ENCODE assay signal across 21 cellular contexts in the genomic region with DNA sequence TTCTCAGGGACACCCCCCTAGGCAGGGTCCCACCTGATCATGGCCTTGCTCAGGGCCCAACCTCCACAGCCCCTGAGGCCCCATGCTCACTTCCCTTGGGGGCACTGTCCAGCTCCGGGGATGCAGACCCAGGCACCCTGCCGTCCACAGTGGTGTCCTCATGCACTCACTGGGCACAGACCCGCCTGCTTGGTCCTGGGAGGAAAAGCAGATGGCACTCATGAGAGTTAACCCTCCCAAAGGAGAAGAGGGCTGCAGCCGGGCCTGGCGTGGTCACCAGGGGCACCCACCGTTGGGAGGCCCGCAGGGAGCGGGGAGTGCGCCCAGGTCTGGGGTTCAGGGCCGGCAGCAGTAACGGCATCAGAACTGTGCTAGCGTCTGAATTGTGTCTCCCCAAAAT.
DNase-seq lines count a peak whose midpoint lies in the region; TF ChIP-seq lines count a peak whose summit lies in the region.
"Had no signal": no experiment of that assay in that cellular context is flagged by ENCODE, and none has a peak within 500 bp of the region (broad histone marks: within the 10 kb centered on the region; RNA-seq: fewer than 3 reads in every experiment).

No MANE protein-coding gene starts in this region.

- peaks cover 52% of the 10 kb centered on the region for H3K27me3 ChIP-seq in BLaER1
- peaks cover 24 to 61% (median 50%) of the 10 kb centered on the region in 11 experiments for H3K27me3 ChIP-seq in BLaER1 treated with 17β-estradiol and CSF1 and Interleukin-3, amounts not matched to agents 10 nM and 100 nM
- no peaks in the 10 kb centered on the region for H3K27me3 ChIP-seq in neuronal stem cell (ENCODE audit: control insufficient read depth in 3 of 3, insufficient read depth in 3 of 3, low read depth in 1 of 3, low read length in 3 of 3)
- peaks cover 0 to 39% of the 10 kb centered on the region in 2 donors for H3K27me3 ChIP-seq in breast epithelium
- H3K27me3 ChIP-seq: BE2C had no signal

- H3K9me3 ChIP-seq in BLaER1, result no peaks in the 10 kb centered on the region
- no peaks in the 10 kb centered on the region for H3K9me3 ChIP-seq in BLaER1 treated with 17β-estradiol and CSF1 and Interleukin-3, amounts not matched to agents 10 nM and 100 nM (replicated peaks in 1 of 11)
- no peaks in the 10 kb centered on the region for H3K9me3 ChIP-seq in neuronal stem cell (replicated peaks in 1 of 2; ENCODE audit: control insufficient read depth in 2 of 2, insufficient read depth in 1 of 2, low read depth in 1 of 2, low read length in 2 of 2)
- H3K9me3 ChIP-seq in breast epithelium, result no peaks in the 10 kb centered on the region

- H3K23ac ChIP-seq in neuronal stem cell (ENCODE audit: low read depth, low read length, poor library complexity), result no peak overlapping the region

- no peak overlapping the region for H2AK5ac ChIP-seq in neuronal stem cell (ENCODE audit: low read depth, low read length)

- DNase-seq in neuronal stem cell (ENCODE audit: low spot score), result no peak
- DNase-seq in NCI-H1105 (lab: John Stamatoyannopoulos, UW), result no peak
- DNase-seq in breast epithelium (ENCODE audit: low spot score in 2 of 2), result no peak
- DNase-seq in activated CD4-positive, alpha-beta T cell treated with anti-CD3 and anti-CD28 coated beads, Interleukin-2, amount 50 U/mL, for 4 hours, result no peak
- DNase-seq: 8988T; ACHN; BE2C; C1 segment of cervical spinal cord; CD4-positive, alpha-beta memory T cell; CD4-positive, CD25-positive, alpha-beta regulatory T cell; CD8-positive, alpha-beta memory T cell; DMS 273 treated with DMSO at 0.1 percent for 48 hours; DMS153; DMS53; DMS79; DND-41; EL; GDM1 had no signal

- no peak for TF ChIP-seq CTCF in breast epithelium (IDR thresholded peaks at IDR 0.05)

- H3K79me1 ChIP-seq in neuronal stem cell (ENCODE audit: low read depth, low read length), result peaks cover 2% of the 10 kb centered on the region

- no peak overlapping the region for H4K91ac ChIP-seq in neuronal stem cell (ENCODE audit: low read depth, low read length, poor library complexity)

- intact Hi-C loops in breast epithelium (cut with DNase I; ENCODE audit: low total_unique reads), result no loop called here

- H3K27ac ChIP-seq in BLaER1 (no peak overlapping the region), neuronal stem cell (replicated peaks; ENCODE audit: low read length) (no peak overlapping the region), breast epithelium (no peak overlapping the region)
- H3K27ac ChIP-seq in BLaER1 treated with 17β-estradiol and CSF1 and Interleukin-3, amounts not matched to agents 10 nM and 100 nM, result no peak overlapping the region

- H3K4me1 ChIP-seq in BLaER1, result peaks cover 39% of the 10 kb centered on the region
- H3K4me1 ChIP-seq in BLaER1 treated with 17β-estradiol and CSF1 and Interleukin-3, amounts not matched to agents 10 nM and 100 nM, result peaks cover 0 to 42% (median 18%) of the 10 kb centered on the region in 10 experiments; a peak in 13 of 20 replicates
- H3K4me1 ChIP-seq in neuronal stem cell (ENCODE audit: control insufficient read depth in 2 of 2, insufficient read depth in 1 of 2, low read depth in 1 of 2, low read length in 2 of 2), result peaks cover 4 to 8% of the 10 kb centered on the region in 2 donors
- H3K4me1 ChIP-seq in breast epithelium, result no peaks in the 10 kb centered on the region
- H3K4me1 ChIP-seq: BE2C had no signal

- H3K4me2 ChIP-seq in BLaER1, result peak overlapping the region; percentile 64
- H3K4me2 ChIP-seq in BLaER1 treated with 17β-estradiol and CSF1 and Interleukin-3, amounts not matched to agents 10 nM and 100 nM, result peak overlapping the region in 8 of 11 experiments; percentile 42 to 69 (median 56); a peak in 14 of 22 replicates
- H3K4me2 ChIP-seq in neuronal stem cell (ENCODE audit: insufficient read depth, low read length, poor library complexity, severe bottlenecking), result no peak overlapping the region

- no peak overlapping the region for H3K4ac ChIP-seq in neuronal stem cell (ENCODE audit: low read length)

- H3K14ac ChIP-seq in neuronal stem cell (ENCODE audit: low read length), result no peak overlapping the region

- H3K9ac ChIP-seq in BLaER1, result no peak overlapping the region
- H3K9ac ChIP-seq in BLaER1 treated with 17β-estradiol and CSF1 and Interleukin-3, amounts not matched to agents 10 nM and 100 nM, result no peak overlapping the region
- H3K9ac ChIP-seq in neuronal stem cell (ENCODE audit: low read depth, low read length, poor library complexity), result no peak overlapping the region

- peak overlapping the region; percentile 53 for H2BK5ac ChIP-seq in neuronal stem cell (ENCODE audit: low read length)

- H4K8ac ChIP-seq in neuronal stem cell (ENCODE audit: low read depth, low read length), result no peak overlapping the region

- peak overlapping the region; percentile 15 for H2BK15ac ChIP-seq in neuronal stem cell (ENCODE audit: low read length)

- H4K20me1 ChIP-seq in BLaER1, result peaks cover 32% of the 10 kb centered on the region; the same call in 1 of the 2 replicates
- H4K20me1 ChIP-seq in BLaER1 treated with 17β-estradiol and CSF1 and Interleukin-3, amounts not matched to agents 10 nM and 100 nM, result peaks cover 0 to 44% (median 20%) of the 10 kb centered on the region in 11 experiments; a peak in 10 of 22 replicates

- no peak overlapping the region for H2AFZ ChIP-seq in neuronal stem cell (ENCODE audit: low read length)

- no peaks in the 10 kb centered on the region for H3K36me3 ChIP-seq in BLaER1
- H3K36me3 ChIP-seq in BLaER1 treated with 17β-estradiol and CSF1 and Interleukin-3, amounts not matched to agents 10 nM and 100 nM, result no peaks in the 10 kb centered on the region
- H3K36me3 ChIP-seq in neuronal stem cell (replicated peaks in 1 of 2; ENCODE audit: control insufficient read depth in 2 of 2, insufficient read depth in 2 of 2, low read length in 2 of 2), result no peaks in the 10 kb centered on the region
- H3K36me3 ChIP-seq in breast epithelium, result no peaks in the 10 kb centered on the region
- H3K36me3 ChIP-seq: BE2C had no signal

- no peak overlapping the region for H2BK12ac ChIP-seq in neuronal stem cell (ENCODE audit: low read length)

- no peak for TF ChIP-seq POLR2A in breast epithelium (IDR thresholded peaks at IDR 0.05)

- H3K4me3 ChIP-seq in BLaER1, result no peak overlapping the region
- H3K4me3 ChIP-seq in BLaER1 treated with 17β-estradiol and CSF1 and Interleukin-3, amounts not matched to agents 10 nM and 100 nM, result no peak overlapping the region
- H3K4me3 ChIP-seq in neuronal stem cell (ENCODE audit: low read length in 2 of 2), result no peak overlapping the region
- H3K4me3 ChIP-seq in breast epithelium, result no peak overlapping the region
- H3K4me3 ChIP-seq: GM12878 had no signal

- WGBS in neuronal stem cell (ENCODE audit: extremely low coverage in 2 of 2, insufficient read length in 2 of 2, insufficient replicate concordance in 1 of 2), 2 donors, result no CpG with 5 or more reads among the region's 12 CpGs

- peak overlapping the region; percentile 5 for H3K18ac ChIP-seq in neuronal stem cell (ENCODE audit: low read length)

- no peak overlapping the region for H2BK120ac ChIP-seq in neuronal stem cell (ENCODE audit: low read depth, low read length)
